Comparison of ENCODE assay signal across 26 cellular contexts in the genomic region with DNA sequence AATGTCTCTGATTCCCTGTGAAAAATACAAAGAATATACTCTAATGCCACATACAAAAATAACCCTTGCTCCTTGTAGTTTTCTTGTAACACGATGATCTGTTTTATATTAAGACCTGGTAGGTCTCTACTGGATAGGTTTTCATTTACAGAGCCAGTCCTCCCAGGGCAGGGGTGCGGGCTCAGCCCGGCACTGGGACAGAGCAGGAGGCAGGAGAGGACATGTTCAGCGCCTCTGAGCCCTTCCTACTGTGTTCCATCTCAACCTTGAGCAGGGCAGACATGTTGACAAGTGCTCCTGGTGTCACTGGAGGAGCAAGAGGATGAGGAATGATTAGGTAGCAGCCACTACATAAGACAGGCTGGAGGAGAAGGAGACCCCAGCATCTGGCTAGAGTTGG.
"Had no signal": no experiment of that assay in that cellular context is flagged by ENCODE, and none has a peak within 500 bp of the region (broad histone marks: within the 10 kb centered on the region; RNA-seq: fewer than 3 reads in every experiment).

No MANE protein-coding gene starts in this region.

- H3K9me3 ChIP-seq: esophagus squamous epithelium, gastrocnemius medialis, left lung, lower lobe of right lung had no signal

- DNase-seq: dermis blood vessel endothelial cell; dorsolateral prefrontal cortex; effector CD4-positive, alpha-beta T cell; effector memory CD4-positive, alpha-beta T cell; erythroblast; esophagus squamous epithelium; foreskin fibroblast; foreskin melanocyte; gastrocnemius medialis; glutamatergic neuron; head of caudate nucleus; heart right ventricle; hippocampal formation; left cardiac atrium; left lung; left ventricle myocardium superior; lower lobe of right lung had no signal

- H3K4me1 Mint-ChIP-seq: memory B cell, mesothelial cell of epicardium had no signal

- FAIRE-seq: colon, endometrium, islet of Langerhans, keratinocyte had no signal

- H3K27ac Mint-ChIP-seq: memory B cell, mesothelial cell of epicardium had no signal

- H3K4me3 Mint-ChIP-seq: memory B cell, mesothelial cell of epicardium had no signal

- H3K36me3 Mint-ChIP-seq: memory B cell, mesothelial cell of epicardium had no signal

- H3K4me1 ChIP-seq: esophagus squamous epithelium, gastrocnemius medialis, heart right ventricle, left lung, lower lobe of right lung had no signal

- H3K4me3 ChIP-seq: coronary artery, dorsolateral prefrontal cortex, esophagus squamous epithelium, gastrocnemius medialis, heart right ventricle, left lung, lower lobe of right lung had no signal

- H3K27ac ChIP-seq: coronary artery, dorsolateral prefrontal cortex, epithelial cell of prostate, esophagus squamous epithelium, gastrocnemius medialis, heart right ventricle, left lung, lower lobe of right lung had no signal

- H3K27me3 ChIP-seq: esophagus squamous epithelium, gastrocnemius medialis, left lung had no signal

- H3K36me3 ChIP-seq: esophagus squamous epithelium, gastrocnemius medialis, heart right ventricle, left lung, lower lobe of right lung had no signal

- ATAC-seq: esophagus mucosa, gastrocnemius medialis, heart right ventricle, left cardiac atrium, left lung, left ventricle myocardium superior, lower lobe of right lung had no signal
